Comparison of ENCODE assay signal across 1 cellular context in the genomic region with DNA sequence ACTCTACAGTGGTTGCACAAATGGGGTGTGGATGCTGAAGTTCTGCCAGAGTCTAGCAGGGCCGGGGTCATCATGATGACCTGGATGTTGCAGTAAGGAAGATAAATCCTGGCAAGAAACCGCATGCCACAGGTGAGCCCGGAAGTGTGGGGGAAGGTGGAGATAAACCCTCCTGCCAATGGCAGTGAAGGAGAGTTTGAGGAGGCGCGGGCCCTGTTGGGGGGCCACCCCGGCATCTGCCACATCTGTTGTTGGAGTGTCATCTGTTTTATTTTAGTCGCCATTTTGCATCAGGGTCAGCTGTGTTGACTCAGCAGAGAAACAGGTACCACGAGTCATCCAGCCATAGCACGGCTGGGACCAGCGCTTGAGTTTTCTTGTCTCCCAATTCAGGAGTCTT.
TF ChIP-seq lines count a peak whose summit lies in the region.

No MANE protein-coding gene starts in this region.

TF ChIP-seq in IMR-90, 13 proteins besides CTCF, POLR2A, EP300 and RAD21:
- peak; percentile 61 for TF ChIP-seq FOS (IDR thresholded peaks at IDR 0.05; ENCODE audit: low read depth, low read length)
- TF ChIP-seq MAZ (IDR thresholded peaks at IDR 0.05; ENCODE audit: borderline replicate concordance, low read depth, low read length) = no peak
- TF ChIP-seq NFE2L2 (IDR thresholded peaks at IDR 0.05; ENCODE audit: low read depth, low read length) = no peak
- peak; percentile 37; the same call in 1 of the 2 replicates for TF ChIP-seq MAFK (IDR thresholded peaks at IDR 0.05; ENCODE audit: low read depth, low read length)
TF ChIP-seq in IMR-90: peak in this region for 2.
